Comparison of ENCODE assay signal across 13 cellular contexts in the genomic region with DNA sequence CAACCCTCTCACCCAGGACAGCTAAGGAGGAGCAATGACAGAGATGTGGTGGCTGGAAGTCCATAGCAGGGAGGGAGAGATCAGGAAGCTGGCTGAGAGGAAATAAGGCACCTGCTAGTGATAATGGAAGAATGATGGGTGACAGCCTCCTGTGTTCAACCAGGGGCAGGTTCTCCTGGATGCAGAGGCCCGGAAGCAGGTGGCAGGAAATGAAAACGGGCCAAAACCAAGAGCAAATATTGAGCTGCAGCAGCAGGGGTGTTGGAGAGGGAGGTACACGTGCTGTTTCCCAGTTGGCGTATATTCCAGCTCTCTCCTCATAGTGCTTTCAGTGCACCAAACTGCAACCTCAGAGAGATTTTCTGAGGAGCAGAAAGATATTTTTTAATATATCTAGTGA.
DNase-seq lines count a peak whose midpoint lies in the region; ATAC-seq and TF ChIP-seq lines count a peak whose summit lies in the region.
"Had no signal": no experiment of that assay in that cellular context is flagged by ENCODE, and none has a peak within 500 bp of the region (broad histone marks: within the 10 kb centered on the region; RNA-seq: fewer than 3 reads in every experiment).

No MANE protein-coding gene starts in this region.

- no peaks in the 10 kb centered on the region for H3K27me3 ChIP-seq in Panc1 (ENCODE audit: control insufficient read depth, insufficient read depth, low read length)
- H3K27me3 ChIP-seq: SJSA1, tibial artery had no signal

- no peaks in the 10 kb centered on the region for H3K9me3 ChIP-seq in Panc1 (ENCODE audit: control insufficient read depth, insufficient read depth, low read depth, low read length)
- H3K9me3 ChIP-seq: SJSA1, tibial artery had no signal

- peak overlapping the region in 5 of 10 donors; percentile 29 to 59 (median 48) for H3K27ac Mint-ChIP-seq in naive thymus-derived CD8-positive, alpha-beta T cell

- ATAC-seq in Panc1 (no peak), esophagus mucosa (no peak)
- no peak for ATAC-seq in naive thymus-derived CD8-positive, alpha-beta T cell

- no TSS peak for BruUV-seq in Panc1 (replicated peaks; lab: Mats Ljungman, UMichigan)

- no peak overlapping the region for H3K4me3 ChIP-seq in Panc1 (ENCODE audit: low read depth in 2 of 2, low read length in 2 of 2)
- no peak overlapping the region for H3K4me3 ChIP-seq in coronary artery
- H3K4me3 ChIP-seq: SJSA1, tibial artery had no signal

- H3K36me3 ChIP-seq in Panc1 (ENCODE audit: control insufficient read depth, insufficient read depth, low read length), result no peaks in the 10 kb centered on the region
- H3K36me3 ChIP-seq: SJSA1, tibial artery had no signal

- peaks cover 5 to 16% (median 14%) of the 10 kb centered on the region in 4 donors for H3K4me1 Mint-ChIP-seq in naive thymus-derived CD8-positive, alpha-beta T cell

- no peak for TF ChIP-seq CTCF in Panc1 (IDR thresholded peaks at IDR 0.05)
- no peak for TF ChIP-seq CTCF in coronary artery (IDR thresholded peaks at IDR 0.05)
- no peak for TF ChIP-seq CTCF in GM13977 (IDR thresholded peaks at IDR 0.05; ENCODE audit: extremely low read depth, insufficient read depth, missing control alignments)

- CTCF ChIA-PET in Panc1 (lab: Charles Lee), result no interaction called here

- H3K4me3 Mint-ChIP-seq in naive thymus-derived CD8-positive, alpha-beta T cell, result peak overlapping the region in 8 of 10 donors; percentile 7 to 69 (median 50)
- H3K4me3 Mint-ChIP-seq: IgD-negative memory B cell had no signal

- POLR2A ChIA-PET in Panc1 (lab: Charles Lee), result interaction anchor here (0.6 kb wide), 1 partner anchor 735 kb away, joined by 3 read pairs; no protein-coding TSS in a partner anchor
- POLR2A ChIA-PET in naive thymus-derived CD8-positive, alpha-beta T cell (lab: Charles Lee), result interaction anchor here (0.6 to 1.8 kb wide), 5 partner anchors 8 to 663 kb away, joined by 3 to 7 read pairs (median 4); no protein-coding TSS in a partner anchor

- DNase-seq in DMS79 treated with DMSO at 0.1 percent for 48 hours (lab: John Stamatoyannopoulos, UW) (peak; percentile 32), DMS79 (lab: John Stamatoyannopoulos, UW) (no peak), NCI-H1417 treated with DMSO at 0.1 percent for 48 hours (lab: John Stamatoyannopoulos, UW) (peak; percentile 96), Panc1 (ENCODE audit: low read depth, low spot score) (no peak), coronary artery (ENCODE audit: low spot score) (no peak), GM13977 (ENCODE audit: low spot score) (no peak)
- DNase-seq in naive thymus-derived CD8-positive, alpha-beta T cell, result peak in 2 of 10 donors; percentile 4 to 11
- DNase-seq: posterior cingulate gyrus, tibial artery had no signal

- H3K36me3 Mint-ChIP-seq in naive thymus-derived CD8-positive, alpha-beta T cell, result no peaks in the 10 kb centered on the region
- H3K36me3 Mint-ChIP-seq: IgD-negative memory B cell had no signal

- H3K27ac ChIP-seq in Panc1 (ENCODE audit: low read length) (peak overlapping the region; percentile 51; the same call in 1 of the 2 replicates), coronary artery (no peak overlapping the region)
- H3K27ac ChIP-seq: 22Rv1, SJSA1, tibial artery had no signal

- 0 out of 2 replicates have a peak, but pooled peaks cover 5% of the 10 kb centered on the region for H3K4me1 ChIP-seq in Panc1 (ENCODE audit: control insufficient read depth, insufficient read depth, low read length)
- H3K4me1 ChIP-seq: tibial artery had no signal

- H3K9me3 Mint-ChIP-seq in naive thymus-derived CD8-positive, alpha-beta T cell, result no peaks in the 10 kb centered on the region
- H3K9me3 Mint-ChIP-seq: IgD-negative memory B cell had no signal

- H3K27me3 Mint-ChIP-seq in naive thymus-derived CD8-positive, alpha-beta T cell, result no peaks in the 10 kb centered on the region
- H3K27me3 Mint-ChIP-seq: IgD-negative memory B cell had no signal

- intact Hi-C loops in Panc1 (cut with micrococcal nuclease; ENCODE audit: unreplicated experiment), result no loop called here

- in situ Hi-C loops in Panc1 (cut with HindIII; ENCODE audit: low pct_unique_long_range_greater_than_20kb, low sequenced_read_pairs), result no loop called here
- in situ Hi-C loops in GM13977 (cut with MboI; ENCODE audit: low pct_unique_long_range_greater_than_20kb, low sequenced_read_pairs, unreplicated experiment), result no loop called here

Comparison
In these comparisons a context has a peak if more than half of its experiments do, and no peak if none do; other contexts are left out.
1. DNase-seq: peak in DMS79 treated with DMSO at 0.1 percent for 48 hours (single experiment) and NCI-H1417 treated with DMSO at 0.1 percent for 48 hours (single experiment); none in DMS79 (single experiment), Panc1 (single experiment), coronary artery (single experiment) and GM13977 (single experiment).